In genomic region chr17:57603978-57604377, GRCh38 we compare ENCODE assay signal across 8 cellular contexts.
DNase-seq lines count a peak whose midpoint lies in the region; ATAC-seq and TF ChIP-seq lines count a peak whose summit lies in the region.

No MANE protein-coding gene starts in this region.

- peaks cover 78 to 81% of the 10 kb centered on the region in 2 donors for H3K4me1 ChIP-seq in naive thymus-derived CD4-positive, alpha-beta T cell (ENCODE audit: control insufficient read depth in 2 of 2, insufficient read depth in 2 of 2, low read length in 2 of 2)
- H3K4me1 ChIP-seq in testis, result peaks cover 26% of the 10 kb centered on the region

- H3K9me3 ChIP-seq in naive thymus-derived CD4-positive, alpha-beta T cell (ENCODE audit: control insufficient read depth in 2 of 3, low read length in 3 of 3), result no peaks in the 10 kb centered on the region
- no peaks in the 10 kb centered on the region for H3K9me3 ChIP-seq in testis

- intact Hi-C loops in naive thymus-derived CD4-positive, alpha-beta T cell (cut with micrococcal nuclease), result loop anchor here (2.0 to 10.0 kb wide), 5 partner anchors 159 to 361 kb away; partner anchors contain the start of gene MSI2 (in 2 of the 2)
- intact Hi-C loops in testis (cut with DNase I; ENCODE audit: low total_unique reads), result no loop called here

- no peaks in the 10 kb centered on the region for H3K27me3 Mint-ChIP-seq in naive thymus-derived CD4-positive, alpha-beta T cell

- no peak for TF ChIP-seq POLR2A in testis (IDR thresholded peaks at IDR 0.05)

- POLR2A ChIA-PET in naive thymus-derived CD4-positive, alpha-beta T cell (lab: Charles Lee), result interaction anchor here (0.6 to 2.5 kb wide), 2 partner anchors 20 to 70 kb away, joined by 3 to 7 read pairs; no protein-coding TSS in a partner anchor

- peaks cover 0 to 17% (median 3%) of the 10 kb centered on the region in 5 donors for H3K36me3 Mint-ChIP-seq in naive thymus-derived CD4-positive, alpha-beta T cell

- 72 to 80% methylated on average over 4 to 5 of the region's 5 CpGs for WGBS in testis, 2 donors

- ATAC-seq in GM21717 (IDR thresholded peaks at IDR 0.05; ENCODE audit: unreplicated experiment), result peak; percentile 42
- ATAC-seq in naive thymus-derived CD4-positive, alpha-beta T cell, result peak; percentile 93
- no peak for ATAC-seq in HG03025 (IDR thresholded peaks at IDR 0.05; ENCODE audit: low FRiP score, unreplicated experiment)

- peaks cover 0 to 2% (median 0%) of the 10 kb centered on the region in 11 donors for H3K9me3 Mint-ChIP-seq in naive thymus-derived CD4-positive, alpha-beta T cell

- peak overlapping the region; percentile 68 to 87 (median 82) for H3K4me3 Mint-ChIP-seq in naive thymus-derived CD4-positive, alpha-beta T cell

- H3K27ac ChIP-seq in 22Rv1 (peak overlapping the region; percentile 77), testis (peak overlapping the region; percentile 57 to 72)
- peak overlapping the region; percentile 76 for H3K27ac ChIP-seq in naive thymus-derived CD4-positive, alpha-beta T cell (ENCODE audit: low read depth, low read length)

- no peaks in the 10 kb centered on the region for H3K27me3 ChIP-seq in naive thymus-derived CD4-positive, alpha-beta T cell (ENCODE audit: control insufficient read depth in 2 of 2, insufficient read depth in 2 of 2, low read length in 2 of 2)
- H3K27me3 ChIP-seq in testis, result no peaks in the 10 kb centered on the region

- peak overlapping the region; percentile 88 to 100 (median 97) for H3K27ac Mint-ChIP-seq in naive thymus-derived CD4-positive, alpha-beta T cell

- peak overlapping the region; percentile 37 for H3K4me3 ChIP-seq in naive thymus-derived CD4-positive, alpha-beta T cell (ENCODE audit: low read length)
- no peak overlapping the region for H3K4me3 ChIP-seq in testis

- DNase-seq in NOMO-1 (lab: John Stamatoyannopoulos, UW; ENCODE audit: unreplicated experiment in 2 of 2) (peak; percentile 92 to 97), testis (peak; percentile 42), NCI-H1694 (lab: John Stamatoyannopoulos, UW) (no peak)
- peak; percentile 69 to 74 for DNase-seq in activated T-cell treated with anti-CD3 and anti-CD28 coated beads, Interleukin-2, amount 50 U/mL, for 48 hours
- peak; percentile 30 to 91 (median 84) for DNase-seq in naive thymus-derived CD4-positive, alpha-beta T cell

- peaks cover 59 to 94% (median 85%) of the 10 kb centered on the region in 7 donors for H3K4me1 Mint-ChIP-seq in naive thymus-derived CD4-positive, alpha-beta T cell

- no peaks in the 10 kb centered on the region for H3K36me3 ChIP-seq in naive thymus-derived CD4-positive, alpha-beta T cell (ENCODE audit: control insufficient read depth in 2 of 3, insufficient read depth in 3 of 3, low read length in 3 of 3)
- no peaks in the 10 kb centered on the region for H3K36me3 ChIP-seq in testis (ENCODE audit: low read depth, missing control alignments)

- CTCF ChIA-PET in naive thymus-derived CD4-positive, alpha-beta T cell (lab: Charles Lee), result interaction anchor here (0.6 kb wide), 1 partner anchor 543 kb away, joined by 3 read pairs; no protein-coding TSS in a partner anchor

- TF ChIP-seq CTCF in 22Rv1 (IDR thresholded peaks at IDR 0.05) (no peak), testis (IDR thresholded peaks at IDR 0.05) (no peak)
